ENCODE assay signal across 17 cellular contexts in the genomic region with DNA sequence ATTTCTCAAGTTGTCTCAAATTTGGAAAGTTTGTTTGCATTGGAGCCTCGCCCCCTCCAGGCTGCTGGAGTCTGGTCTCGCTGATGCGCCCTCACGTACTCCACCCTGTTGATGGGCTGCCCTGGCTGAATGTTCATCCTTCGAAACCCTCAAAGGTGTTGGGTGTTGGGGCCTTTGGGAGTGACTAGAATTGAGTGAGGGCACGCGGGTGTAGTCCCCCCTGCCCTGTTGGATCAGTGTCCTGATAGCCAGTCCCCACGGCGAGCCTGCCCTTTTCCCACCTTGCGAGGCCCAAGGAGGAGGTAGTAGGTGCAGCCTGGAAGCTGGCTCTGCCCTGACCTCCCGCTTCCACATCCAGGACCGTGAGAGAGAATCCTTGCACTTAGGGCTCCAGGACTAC. TPM values are rescaled to one million over a fixed set of nuclear protein-coding genes. Genes with fewer than 3 reads are reported as not detected.
A peak's percentile ranks its signal among the peaks of the same experiment; 100 is the strongest.
DNase-seq lines count a peak whose midpoint lies in the region; ATAC-seq and TF ChIP-seq lines count a peak whose summit lies in the region.
"Had no signal": no experiment of that assay in that cellular context is flagged by ENCODE, and none has a peak within 500 bp of the region (broad histone marks: within the 10 kb centered on the region; RNA-seq: fewer than 3 reads in every experiment).

No MANE protein-coding gene starts in this region.

- peak; percentile 8 for DNase-seq in activated T-cell treated with anti-CD3 and anti-CD28 coated beads, Interleukin-2, amount 50 U/mL, for 24 hours
- no peak for DNase-seq in activated T-cell treated with anti-CD3 and anti-CD28 coated beads, Interleukin-2, amount 50 U/mL, for 4 hours
- DNase-seq in CD14-positive monocyte (ENCODE audit: low spot score) (peak; percentile 44), erythroblast (lab: John Stamatoyannopoulos, UW) (no peak), posterior vena cava (ENCODE audit: low spot score) (peak; percentile 48), iPS-NIHi7 (ENCODE audit: extremely low spot score) (no peak)
- DNase-seq: DND-41, GOT3, KBM-7, NCI-H1417 treated with DMSO at 0.1 percent for 48 hours, NCI-H2029, NCI-H2171 treated with DMSO at 0.1 percent for 48 hours, NCI-H510A, NCI-H774, PC-3 had no signal

- intact Hi-C loops in CD14-positive monocyte (cut with micrococcal nuclease) (no loop called here), posterior vena cava (cut with DNase I) (no loop called here)

- no peaks in the 10 kb centered on the region for H3K9me3 Mint-ChIP-seq in activated T-cell treated with anti-CD3 and anti-CD28 coated beads, Interleukin-2, amount 50 U/mL, for 24 hours
- no peaks in the 10 kb centered on the region for H3K9me3 Mint-ChIP-seq in activated T-cell treated with anti-CD3 and anti-CD28 coated beads, Interleukin-2, amount 50 U/mL, for 4 hours
- H3K9me3 Mint-ChIP-seq in CD14-positive monocyte = peaks cover 14 to 32% (median 21%) of the 10 kb centered on the region in 7 donors

- TF ChIP-seq CTCF in CD14-positive monocyte (IDR thresholded peaks at IDR 0.05) = no peak

- H3K27ac Mint-ChIP-seq in activated T-cell treated with anti-CD3 and anti-CD28 coated beads, Interleukin-2, amount 50 U/mL, for 24 hours = no peak overlapping the region
- H3K27ac Mint-ChIP-seq in CD14-positive monocyte = peak overlapping the region in 2 of 7 donors; percentile 3 to 69

- no peak for ATAC-seq in activated T-cell treated with anti-CD3 and anti-CD28 coated beads, Interleukin-2, amount 50 U/mL, for 4 hours
- ATAC-seq in HG02798 (IDR thresholded peaks at IDR 0.05; ENCODE audit: poor library complexity, unreplicated experiment) (no peak), SK-N-SH treated with all-trans-retinoic acid at 6 μM for 48 hours (no peak)
- ATAC-seq: PC-3 had no signal

- no peaks in the 10 kb centered on the region for H3K27me3 Mint-ChIP-seq in activated T-cell treated with anti-CD3 and anti-CD28 coated beads, Interleukin-2, amount 50 U/mL, for 24 hours
- no peaks in the 10 kb centered on the region for H3K27me3 Mint-ChIP-seq in activated T-cell treated with anti-CD3 and anti-CD28 coated beads, Interleukin-2, amount 50 U/mL, for 4 hours (ENCODE audit: low read depth)
- peaks cover 0 to 2% (median 1%) of the 10 kb centered on the region in 3 donors for H3K27me3 Mint-ChIP-seq in CD14-positive monocyte (ENCODE audit: low read depth in 3 of 3)

- peak; percentile 18 for TF ChIP-seq POLR2A in erythroblast (IDR thresholded peaks at IDR 0.05; ENCODE audit: low read length)

- H3K36me3 Mint-ChIP-seq in activated T-cell treated with anti-CD3 and anti-CD28 coated beads, Interleukin-2, amount 50 U/mL, for 24 hours (ENCODE audit: low read depth) = peaks cover 92% of the 10 kb centered on the region
- H3K36me3 Mint-ChIP-seq in activated T-cell treated with anti-CD3 and anti-CD28 coated beads, Interleukin-2, amount 50 U/mL, for 4 hours (ENCODE audit: insufficient read depth) = peaks cover 16% of the 10 kb centered on the region
- H3K36me3 Mint-ChIP-seq in CD14-positive monocyte = peaks cover 48 to 78% of the 10 kb centered on the region in 2 donors

- H3K4me3 Mint-ChIP-seq in activated T-cell treated with anti-CD3 and anti-CD28 coated beads, Interleukin-2, amount 50 U/mL, for 24 hours = no peak overlapping the region
- no peak overlapping the region for H3K4me3 Mint-ChIP-seq in activated T-cell treated with anti-CD3 and anti-CD28 coated beads, Interleukin-2, amount 50 U/mL, for 4 hours
- no peak overlapping the region for H3K4me3 Mint-ChIP-seq in CD14-positive monocyte

- peaks cover 25% of the 10 kb centered on the region for H3K4me1 Mint-ChIP-seq in activated T-cell treated with anti-CD3 and anti-CD28 coated beads, Interleukin-2, amount 50 U/mL, for 24 hours (ENCODE audit: low read depth)
- peaks cover 9% of the 10 kb centered on the region for H3K4me1 Mint-ChIP-seq in activated T-cell treated with anti-CD3 and anti-CD28 coated beads, Interleukin-2, amount 50 U/mL, for 4 hours (ENCODE audit: low read depth)
- H3K4me1 Mint-ChIP-seq in CD14-positive monocyte = no peaks in the 10 kb centered on the region

TF ChIP-seq in SK-N-SH treated with all-trans-retinoic acid at 6 μM for 48 hours, 23 proteins besides CTCF, POLR2A, EP300 and RAD21:
- TF ChIP-seq TOX (CRISPR knock-in tag; IDR thresholded peaks at IDR 0.05; ENCODE audit: borderline replicate concordance) (no peak), ZFP3 (CRISPR knock-in tag; IDR thresholded peaks at IDR 0.05) (no peak), PPARA (CRISPR knock-in tag; IDR thresholded peaks at IDR 0.05; ENCODE audit: borderline replicate concordance) (no peak), ZC3H10 (CRISPR knock-in tag; IDR thresholded peaks at IDR 0.05) (no peak), ARNTL (CRISPR knock-in tag; IDR thresholded peaks at IDR 0.05; ENCODE audit: borderline replicate concordance, low read depth) (no peak), CSDC2 (CRISPR knock-in tag; IDR thresholded peaks at IDR 0.05) (no peak), RARB (CRISPR knock-in tag; IDR thresholded peaks at IDR 0.05) (no peak), TCF4 (CRISPR knock-in tag; IDR thresholded peaks at IDR 0.05; ENCODE audit: borderline replicate concordance) (no peak), ESRRG (CRISPR knock-in tag; IDR thresholded peaks at IDR 0.05) (no peak), ZNF8 (CRISPR knock-in tag; IDR thresholded peaks at IDR 0.05) (no peak), ZNF565 (CRISPR knock-in tag; conservative IDR thresholded peaks at IDR 0.05; ENCODE audit: low read depth) (no peak), OSR1 (CRISPR knock-in tag; IDR thresholded peaks at IDR 0.05) (no peak)
- TF ChIP-seq, protein P1, sequence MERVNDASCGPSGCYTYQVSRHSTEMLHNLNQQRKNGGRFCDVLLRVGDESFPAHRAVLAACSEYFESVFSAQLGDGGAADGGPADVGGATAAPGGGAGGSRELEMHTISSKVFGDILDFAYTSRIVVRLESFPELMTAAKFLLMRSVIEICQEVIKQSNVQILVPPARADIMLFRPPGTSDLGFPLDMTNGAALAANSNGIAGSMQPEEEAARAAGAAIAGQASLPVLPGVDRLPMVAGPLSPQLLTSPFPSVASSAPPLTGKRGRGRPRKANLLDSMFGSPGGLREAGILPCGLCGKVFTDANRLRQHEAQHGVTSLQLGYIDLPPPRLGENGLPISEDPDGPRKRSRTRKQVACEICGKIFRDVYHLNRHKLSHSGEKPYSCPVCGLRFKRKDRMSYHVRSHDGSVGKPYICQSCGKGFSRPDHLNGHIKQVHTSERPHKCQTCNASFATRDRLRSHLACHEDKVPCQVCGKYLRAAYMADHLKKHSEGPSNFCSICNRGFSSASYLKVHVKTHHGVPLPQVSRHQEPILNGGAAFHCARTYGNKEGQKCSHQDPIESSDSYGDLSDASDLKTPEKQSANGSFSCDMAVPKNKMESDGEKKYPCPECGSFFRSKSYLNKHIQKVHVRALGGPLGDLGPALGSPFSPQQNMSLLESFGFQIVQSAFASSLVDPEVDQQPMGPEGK (CRISPR knock-in tag; IDR thresholded peaks at IDR 0.05; ENCODE audit: borderline replicate concordance) = no peak
- TF ChIP-seq, protein P2, sequence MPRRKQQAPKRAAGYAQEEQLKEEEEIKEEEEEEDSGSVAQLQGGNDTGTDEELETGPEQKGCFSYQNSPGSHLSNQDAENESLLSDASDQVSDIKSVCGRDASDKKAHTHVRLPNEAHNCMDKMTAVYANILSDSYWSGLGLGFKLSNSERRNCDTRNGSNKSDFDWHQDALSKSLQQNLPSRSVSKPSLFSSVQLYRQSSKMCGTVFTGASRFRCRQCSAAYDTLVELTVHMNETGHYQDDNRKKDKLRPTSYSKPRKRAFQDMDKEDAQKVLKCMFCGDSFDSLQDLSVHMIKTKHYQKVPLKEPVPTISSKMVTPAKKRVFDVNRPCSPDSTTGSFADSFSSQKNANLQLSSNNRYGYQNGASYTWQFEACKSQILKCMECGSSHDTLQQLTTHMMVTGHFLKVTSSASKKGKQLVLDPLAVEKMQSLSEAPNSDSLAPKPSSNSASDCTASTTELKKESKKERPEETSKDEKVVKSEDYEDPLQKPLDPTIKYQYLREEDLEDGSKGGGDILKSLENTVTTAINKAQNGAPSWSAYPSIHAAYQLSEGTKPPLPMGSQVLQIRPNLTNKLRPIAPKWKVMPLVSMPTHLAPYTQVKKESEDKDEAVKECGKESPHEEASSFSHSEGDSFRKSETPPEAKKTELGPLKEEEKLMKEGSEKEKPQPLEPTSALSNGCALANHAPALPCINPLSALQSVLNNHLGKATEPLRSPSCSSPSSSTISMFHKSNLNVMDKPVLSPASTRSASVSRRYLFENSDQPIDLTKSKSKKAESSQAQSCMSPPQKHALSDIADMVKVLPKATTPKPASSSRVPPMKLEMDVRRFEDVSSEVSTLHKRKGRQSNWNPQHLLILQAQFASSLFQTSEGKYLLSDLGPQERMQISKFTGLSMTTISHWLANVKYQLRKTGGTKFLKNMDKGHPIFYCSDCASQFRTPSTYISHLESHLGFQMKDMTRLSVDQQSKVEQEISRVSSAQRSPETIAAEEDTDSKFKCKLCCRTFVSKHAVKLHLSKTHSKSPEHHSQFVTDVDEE (CRISPR knock-in tag; IDR thresholded peaks at IDR 0.05) = no peak
- TF ChIP-seq, protein P3, sequence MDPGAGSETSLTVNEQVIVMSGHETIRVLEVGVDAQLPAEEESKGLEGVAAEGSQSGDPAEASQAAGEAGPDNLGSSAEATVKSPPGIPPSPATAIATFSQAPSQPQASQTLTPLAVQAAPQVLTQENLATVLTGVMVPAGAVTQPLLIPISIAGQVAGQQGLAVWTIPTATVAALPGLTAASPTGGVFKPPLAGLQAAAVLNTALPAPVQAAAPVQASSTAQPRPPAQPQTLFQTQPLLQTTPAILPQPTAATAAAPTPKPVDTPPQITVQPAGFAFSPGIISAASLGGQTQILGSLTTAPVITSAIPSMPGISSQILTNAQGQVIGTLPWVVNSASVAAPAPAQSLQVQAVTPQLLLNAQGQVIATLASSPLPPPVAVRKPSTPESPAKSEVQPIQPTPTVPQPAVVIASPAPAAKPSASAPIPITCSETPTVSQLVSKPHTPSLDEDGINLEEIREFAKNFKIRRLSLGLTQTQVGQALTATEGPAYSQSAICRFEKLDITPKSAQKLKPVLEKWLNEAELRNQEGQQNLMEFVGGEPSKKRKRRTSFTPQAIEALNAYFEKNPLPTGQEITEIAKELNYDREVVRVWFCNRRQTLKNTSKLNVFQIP (CRISPR knock-in tag; IDR thresholded peaks at IDR 0.05; ENCODE audit: borderline replicate concordance, low read depth) = no peak
TF ChIP-seq in SK-N-SH treated with all-trans-retinoic acid at 6 μM for 48 hours: peak in this region for 0.

RNA-seq across cellular contexts. Expression of a gene that starts 14.8 kb away (rescaled TPM):
- total RNA-seq in activated T-cell treated with anti-CD3 and anti-CD28 coated beads, Interleukin-2, amount 50 U/mL, for 4 hours = 100 to 1,000 TPM; 147 to 200 (median 172) TPM
- 10 to 100 TPM; 37.6 to 54.0 TPM for polyA plus RNA-seq in CD14-positive monocyte
- 10 to 100 TPM; 36.6 to 40.3 TPM for total RNA-seq in posterior vena cava

RNA-seq across cellular contexts. Expression of a gene that starts 58.6 kb away (rescaled TPM):
- total RNA-seq in activated T-cell treated with anti-CD3 and anti-CD28 coated beads, Interleukin-2, amount 50 U/mL, for 4 hours = not detected
- not detected for polyA plus RNA-seq in CD14-positive monocyte
- not detected for total RNA-seq in posterior vena cava
- total RNA-seq: PC-3 had no signal

Comparison
In these comparisons a context has a peak if more than half of its experiments do, and no peak if none do; other contexts are left out.
1. DNase-seq: peak in activated T-cell treated with anti-CD3 and anti-CD28 coated beads, Interleukin-2, amount 50 U/mL, for 24 hours (single experiment), CD14-positive monocyte (single experiment) and posterior vena cava (single experiment); none in activated T-cell treated with anti-CD3 and anti-CD28 coated beads, Interleukin-2, amount 50 U/mL, for 4 hours (single experiment), erythroblast (0 of 2) and iPS-NIHi7 (single experiment).